Comparison of ENCODE assay signal across 8 cellular contexts in genomic region chr5:39194466-39195136, GRCh38. TPM values are rescaled to one million over a fixed set of nuclear protein-coding genes. Genes with fewer than 3 reads are reported as not detected.
DNase-seq lines count a peak whose midpoint lies in the region; ATAC-seq, FAIRE-seq and TF ChIP-seq lines count a peak whose summit lies in the region.

No MANE protein-coding gene starts in this region.

- H4K20me1 ChIP-seq in HepG2 (ENCODE audit: insufficient read depth, low read length) = no peaks in the 10 kb centered on the region

- ATAC-seq in activated naive CD4-positive, alpha-beta T cell treated with anti-CD3 and anti-CD28 coated beads, Interleukin-2, amount 50 U/mL, for 72 hours = peak; percentile 36 to 55
- ATAC-seq in HepG2 (peak; percentile 96), HG03571 (IDR thresholded peaks at IDR 0.05; ENCODE audit: unreplicated experiment) (no peak), HG02798 (IDR thresholded peaks at IDR 0.05; ENCODE audit: poor library complexity, unreplicated experiment) (no peak)

- H3K4me1 ChIP-seq in HepG2 (ENCODE audit: insufficient read depth, low read length) = peaks cover 8% of the 10 kb centered on the region

- peaks cover 87% of the 10 kb centered on the region for H3K4me1 Mint-ChIP-seq in CD14-positive monocyte

- H2AFZ ChIP-seq in HepG2 (ENCODE audit: low read length) = no peak overlapping the region

- no peaks in the 10 kb centered on the region for H3K9me3 Mint-ChIP-seq in CD14-positive monocyte
- H3K9me3 Mint-ChIP-seq in activated naive CD4-positive, alpha-beta T cell treated with anti-CD3 and anti-CD28 coated beads, Interleukin-2, amount 50 U/mL, for 72 hours = no peaks in the 10 kb centered on the region

- no peak for DNase-seq in CD14-positive monocyte (ENCODE audit: low spot score)
- peak; percentile 57 for DNase-seq in KBM-7
- no peak for DNase-seq in activated naive CD4-positive, alpha-beta T cell treated with anti-CD3 and anti-CD28 coated beads, Interleukin-2, amount 50 U/mL, for 72 hours (ENCODE audit: low spot score in 2 of 2)
- peak; percentile 40 for DNase-seq in HepG2 (ENCODE audit: low spot score)
- no peak for DNase-seq in amygdala (lab: John Stamatoyannopoulos, UW)
- DNase-seq in NCI-H510A (lab: John Stamatoyannopoulos, UW) = no peak

- H3K79me2 ChIP-seq in HepG2 (ENCODE audit: insufficient read depth, low read length) = no peaks in the 10 kb centered on the region

- no peak overlapping the region for H3K27ac ChIP-seq in HepG2 (ENCODE audit: extremely low read length, insufficient read depth, low read length)

- no peak overlapping the region for H3K4me2 ChIP-seq in HepG2 (ENCODE audit: low read depth, low read length)

- CTCF ChIA-PET in HepG2 (lab: Yijun Ruan, JAX; ENCODE audit: low intra/inter-chr PET ratio, low total read pairs) = no interaction called here

- peaks cover 0 to 2% (median 0%) of the 10 kb centered on the region in 3 donors for H3K27me3 Mint-ChIP-seq in CD14-positive monocyte (ENCODE audit: low read depth in 3 of 3)

- H3K36me3 Mint-ChIP-seq in CD14-positive monocyte = peaks cover 52 to 55% of the 10 kb centered on the region in 2 donors
- peaks cover 8 to 10% of the 10 kb centered on the region in 2 donors for H3K36me3 Mint-ChIP-seq in activated naive CD4-positive, alpha-beta T cell treated with anti-CD3 and anti-CD28 coated beads, Interleukin-2, amount 50 U/mL, for 72 hours

- TF ChIP-seq POLR2A in HepG2 (IDR thresholded peaks at IDR 0.05; ENCODE audit: insufficient read depth in 1 of 2, low read depth in 2 of 2, low read length in 2 of 2) = no peak

- in situ Hi-C loops in KBM-7 (cut with MboI; ENCODE audit: low pct_unique_long_range_greater_than_20kb, low sequenced_read_pairs) = no loop called here
- in situ Hi-C loops in HepG2 (cut with HindIII; ENCODE audit: extremely low pct_ligation_motif_present, low pct_unique_long_range_greater_than_20kb) = no loop called here

- intact Hi-C loops in CD14-positive monocyte (cut with micrococcal nuclease) = no loop called here
- intact Hi-C loops in HepG2 (cut with micrococcal nuclease; ENCODE audit: unreplicated experiment) = loop anchor here (2.0 kb wide), 1 partner anchor 22 kb away; no protein-coding TSS in a partner anchor

- no TSS peak for BruUV-seq in HepG2 (replicated peaks; lab: Mats Ljungman, UMichigan)

- no peak overlapping the region for H3K4me3 ChIP-seq in HepG2 (replicated peaks in 1 of 3; ENCODE audit: insufficient read depth in 1 of 3, low read depth in 2 of 3, low read length in 3 of 3)

- TF ChIP-seq RAD21 in HepG2 (CRISPR knock-in tag; IDR thresholded peaks at IDR 0.05) = no peak

- no peak for TF ChIP-seq EP300 in HepG2 (IDR thresholded peaks at IDR 0.05; ENCODE audit: low read depth in 2 of 2, low read length in 2 of 2)
- no peak for TF ChIP-seq EP300 in HepG2 (CRISPR knock-in tag; IDR thresholded peaks at IDR 0.05; ENCODE audit: borderline replicate concordance)

- no peaks in the 10 kb centered on the region for H3K36me3 ChIP-seq in HepG2 (replicated peaks in 1 of 2; ENCODE audit: control insufficient read depth in 1 of 2, insufficient read depth in 2 of 2, low read length in 2 of 2)

- WGBS in HepG2 (ENCODE audit: low lambda C conversion rate) = 16% methylated on average over 8 of the region's 11 CpGs

- H3K9me3 ChIP-seq in HepG2 (ENCODE audit: low read length) = no peaks in the 10 kb centered on the region

- H3K27ac Mint-ChIP-seq in CD14-positive monocyte = peak overlapping the region; percentile 37 to 92 (median 80)
- H3K27ac Mint-ChIP-seq in activated naive CD4-positive, alpha-beta T cell treated with anti-CD3 and anti-CD28 coated beads, Interleukin-2, amount 50 U/mL, for 72 hours = peak overlapping the region; percentile 81 to 92

- peak overlapping the region in 1 of 2 donors; percentile 18 for H3K4me3 Mint-ChIP-seq in CD14-positive monocyte

- H3K27me3 ChIP-seq in HepG2 (ENCODE audit: control insufficient read depth in 1 of 2, insufficient read depth in 2 of 2, low read length in 2 of 2) = 0 out of 5 replicates have a peak, but pooled peaks cover 0 to 10% of the 10 kb centered on the region in 2 experiments

- POLR2A ChIA-PET in HepG2 (lab: Yijun Ruan, JAX) = no interaction called here

- TF ChIP-seq CTCF in CD14-positive monocyte (IDR thresholded peaks at IDR 0.05) (no peak), HepG2 (CRISPR knock-in tag; IDR thresholded peaks at IDR 0.05) (no peak)

- H3K9ac ChIP-seq in HepG2 (ENCODE audit: insufficient read depth, low read depth, low read length) = no peak overlapping the region

- FAIRE-seq in HepG2 (lab: Jason Lieb, UNC) = no peak

TF ChIP-seq in HepG2, 621 proteins besides CTCF, POLR2A, EP300 and RAD21:
- TF ChIP-seq ZFX (CRISPR knock-in tag; IDR thresholded peaks at IDR 0.05; ENCODE audit: low read depth) = no peak
- TF ChIP-seq ZNF639 (CRISPR knock-in tag; conservative IDR thresholded peaks at IDR 0.05) = no peak
- TF ChIP-seq ZUFSP (CRISPR knock-in tag; IDR thresholded peaks at IDR 0.05; ENCODE audit: borderline replicate concordance) = no peak
- peak; percentile 11; the same call in 1 of the 2 replicates for TF ChIP-seq CEBPG (CRISPR knock-in tag; IDR thresholded peaks at IDR 0.05)
- TF ChIP-seq TFAP4 (IDR thresholded peaks at IDR 0.05; ENCODE audit: borderline replicate concordance, low read depth) = no peak
- TF ChIP-seq ARNT (IDR thresholded peaks at IDR 0.05) = no peak
- TF ChIP-seq CEBPB (IDR thresholded peaks at IDR 0.05; ENCODE audit: borderline replicate concordance, low read depth, low read length) = peak; percentile 76; the same call in 1 of the 2 replicates
TF ChIP-seq in HepG2: peak in this region for 2.

RNA-seq across cellular contexts. Expression of gene FYB1, which starts 24.8 kb away (rescaled TPM):
- polyA plus RNA-seq in CD14-positive monocyte = 100 to 1,000 TPM in 1 of 2 donors, 10 to 100 TPM in 1; 75.3 to 141 TPM
- total RNA-seq in activated naive CD4-positive, alpha-beta T cell treated with anti-CD3 and anti-CD28 coated beads, Interleukin-2, amount 50 U/mL, for 72 hours = 100 to 1,000 TPM; 161 to 168 TPM
- not detected in 2 replicates for total RNA-seq in HepG2 (2016; rRNA removed; fragmentation: Illumina TruSeq; extraction: Trizol)
- total RNA-seq in HepG2 (2016; cell fraction: cytosol; rRNA removed; fragmentation: Illumina TruSeq; extraction: Trizol; ENCODE audit: low read depth) = not detected in 2 replicates
- not detected in 2 replicates for total RNA-seq in HepG2 (2016; cell fraction: insoluble cytoplasmic fraction; rRNA removed; fragmentation: Illumina TruSeq; extraction: Trizol)
- not detected in 2 replicates for total RNA-seq in HepG2 (2016; cell fraction: membrane; rRNA removed; fragmentation: Illumina TruSeq; extraction: Trizol)
- total RNA-seq in HepG2 (2016; cell fraction: nucleus; rRNA removed; fragmentation: Illumina TruSeq; extraction: Trizol) = not detected in 2 replicates
- polyA plus RNA-seq in HepG2 (2011; rRNA removed) = 0.03 TPM in 1 of 2 replicates, not detected in the other
- polyA plus RNA-seq in HepG2 (2011; cell fraction: cytosol; rRNA removed) = not detected in 2 replicates
- 0.03 and 0.12 TPM in 2 replicates for polyA plus RNA-seq in HepG2 (2011; cell fraction: nucleus; rRNA removed)
- 0.11 TPM in 1 of 2 replicates, not detected in the other for polyA plus RNA-seq in HepG2 (2012)
- not detected in 2 replicates for polyA plus RNA-seq in HepG2 (2016; cell fraction: cytosol; fragmentation: Illumina TruSeq; extraction: Trizol; ENCODE audit: low read depth)
- polyA plus RNA-seq in HepG2 (2016; cell fraction: insoluble cytoplasmic fraction; fragmentation: Illumina TruSeq; extraction: Trizol; ENCODE audit: low read depth) = not detected in 2 replicates
- not detected in 2 replicates for polyA plus RNA-seq in HepG2 (2016; cell fraction: membrane; fragmentation: Illumina TruSeq; extraction: Trizol; ENCODE audit: low read depth)
- not detected in 2 replicates for polyA plus RNA-seq in HepG2 (2016; cell fraction: nucleus; fragmentation: Illumina TruSeq; extraction: Trizol; ENCODE audit: insufficient read depth, low read depth)
- 0.28 TPM in 1 of 2 replicates, not detected in the other for polyA minus RNA-seq in HepG2 (2011; rRNA and poly(A)+ RNA removed; ENCODE audit: low replicate concordance)
- polyA minus RNA-seq in HepG2 (2011; cell fraction: cytosol; rRNA and poly(A)+ RNA removed) = not detected in 2 replicates
- 0.12 and 0.26 TPM in 2 replicates for polyA minus RNA-seq in HepG2 (2011; cell fraction: nucleus; rRNA and poly(A)+ RNA removed)

Comparison
In these comparisons a context has a peak if more than half of its experiments do, and no peak if none do; other contexts are left out.
1. DNase-seq: peak in KBM-7 (single experiment) and HepG2 (single experiment); none in CD14-positive monocyte (single experiment), activated naive CD4-positive, alpha-beta T cell treated with anti-CD3 and anti-CD28 coated beads, Interleukin-2, amount 50 U/mL, for 72 hours (0 of 2), amygdala (0 of 56) and NCI-H510A (single experiment).
2. ATAC-seq: peak in activated naive CD4-positive, alpha-beta T cell treated with anti-CD3 and anti-CD28 coated beads, Interleukin-2, amount 50 U/mL, for 72 hours (2 of 2) and HepG2 (single experiment); none in HG03571 (single experiment) and HG02798 (single experiment).
3. RNA of gene FYB1, which starts 24.8 kb away (total RNA-seq): 161 to 168 TPM in activated naive CD4-positive, alpha-beta T cell treated with anti-CD3 and anti-CD28 coated beads, Interleukin-2, amount 50 U/mL, for 72 hours; not detected in HepG2; every median in the first group is over 100 times any median in the second.